Comparison of ENCODE assay signal across 17 cellular contexts in the genomic region with DNA sequence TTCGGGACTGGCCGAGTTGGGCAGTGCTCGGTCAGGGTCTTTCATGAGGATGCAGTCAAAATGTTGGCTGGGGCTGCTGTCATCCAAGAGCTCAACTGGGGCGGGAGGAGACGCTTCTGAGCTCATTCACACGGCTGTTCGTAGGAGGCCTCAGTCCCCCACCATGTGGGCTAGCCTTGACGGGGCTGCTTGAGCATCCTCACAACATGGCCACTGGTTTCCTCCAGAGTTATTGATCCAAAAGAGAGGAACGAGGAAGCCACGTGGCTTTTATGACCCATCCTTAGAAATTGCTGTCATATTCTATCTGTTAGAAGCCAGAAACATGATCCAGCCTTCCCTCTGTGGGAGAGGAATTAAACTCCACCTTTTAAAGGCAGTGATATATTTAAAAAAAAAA.
DNase-seq lines count a peak whose midpoint lies in the region; TF ChIP-seq lines count a peak whose summit lies in the region.
"Had no signal": no experiment of that assay in that cellular context is flagged by ENCODE, and none has a peak within 500 bp of the region (broad histone marks: within the 10 kb centered on the region; RNA-seq: fewer than 3 reads in every experiment).

No MANE protein-coding gene starts in this region.

- H3K4me3 ChIP-seq in CD4-positive, alpha-beta memory T cell (ENCODE audit: low read length in 2 of 2): no peak overlapping the region
- H3K4me3 ChIP-seq in OCI-LY7 (ENCODE audit: low read depth, low read length, poor library complexity, severe bottlenecking) (no peak overlapping the region), transverse colon (no peak overlapping the region)
- H3K4me3 ChIP-seq: GM12878, GM23248 had no signal

- no peaks in the 10 kb centered on the region for H3K27me3 ChIP-seq in CD4-positive, alpha-beta memory T cell (ENCODE audit: insufficient read depth, low read length)
- H3K27me3 ChIP-seq in transverse colon: no peaks in the 10 kb centered on the region

- H3K4me1 ChIP-seq in CD4-positive, alpha-beta memory T cell (ENCODE audit: insufficient read depth, low read length): no peaks in the 10 kb centered on the region
- peaks cover 3% of the 10 kb centered on the region for H3K4me1 ChIP-seq in OCI-LY7 (ENCODE audit: insufficient read depth, low read length, poor library complexity, severe bottlenecking)
- H3K4me1 ChIP-seq in transverse colon: peaks cover 6 to 13% (median 8%) of the 10 kb centered on the region in 4 donors

- no peaks in the 10 kb centered on the region for H3K27me3 Mint-ChIP-seq in CD4-positive, alpha-beta memory T cell

- H3K27ac ChIP-seq in epithelial cell of prostate (peak overlapping the region; percentile 74), OCI-LY7 (ENCODE audit: low read depth, low read length, poor library complexity, severe bottlenecking) (no peak overlapping the region), transverse colon (no peak overlapping the region)
- H3K27ac ChIP-seq in CD4-positive, alpha-beta memory T cell (ENCODE audit: low read depth, low read length): no peak overlapping the region
- H3K27ac ChIP-seq: GM23248 had no signal

- H3K9me3 ChIP-seq in CD4-positive, alpha-beta memory T cell (ENCODE audit: control insufficient read depth in 1 of 2, low read length in 2 of 2): no peaks in the 10 kb centered on the region
- H3K9me3 ChIP-seq in OCI-LY7 (ENCODE audit: low read length): no peaks in the 10 kb centered on the region
- peaks cover 0 to 8% of the 10 kb centered on the region in 2 donors for H3K9me3 ChIP-seq in transverse colon

- no peaks in the 10 kb centered on the region for H3K36me3 ChIP-seq in CD4-positive, alpha-beta memory T cell (ENCODE audit: insufficient read depth, low read length)
- H3K36me3 ChIP-seq in OCI-LY7 (ENCODE audit: insufficient read depth, low read length) (peaks cover 7% of the 10 kb centered on the region; the same call in 1 of the 2 replicates), transverse colon (peaks cover 0 to 15% (median 3%) of the 10 kb centered on the region in 4 donors)

- POLR2A ChIA-PET in CD4-positive, alpha-beta memory T cell (lab: Charles Lee; ENCODE audit: partially characterized antibody): no interaction called here
- POLR2A ChIA-PET in OCI-LY7 (lab: Charles Lee): interaction anchor here (0.6 kb wide), 1 partner anchor 125 kb away, joined by 4 read pairs; no protein-coding TSS in a partner anchor

- no peak overlapping the region for H2AFZ ChIP-seq in OCI-LY7 (ENCODE audit: low read length)
- H2AFZ ChIP-seq: GM23248 had no signal

- TF ChIP-seq CTCF in OCI-LY7 (conservative IDR thresholded peaks at IDR 0.05; ENCODE audit: low read length) (no peak), transverse colon (IDR thresholded peaks at IDR 0.05) (no peak)

- TF ChIP-seq EP300 in Ishikawa (IDR thresholded peaks at IDR 0.05; ENCODE audit: borderline replicate concordance) (no peak), transverse colon (IDR thresholded peaks at IDR 0.05; ENCODE audit: low read depth) (no peak)

- H3K36me3 Mint-ChIP-seq in CD4-positive, alpha-beta memory T cell: peaks cover 0 to 4% of the 10 kb centered on the region in 2 donors
- H3K36me3 Mint-ChIP-seq: CD8-positive, alpha-beta T cell had no signal

- no peak for TF ChIP-seq RAD21 in Ishikawa (IDR thresholded peaks at IDR 0.05; ENCODE audit: low read depth)

- H3K9me2 ChIP-seq in OCI-LY7 (ENCODE audit: insufficient read depth, low read length): no peaks in the 10 kb centered on the region

- no peak for TF ChIP-seq POLR2A in transverse colon (IDR thresholded peaks at IDR 0.05)

- H3K79me2 ChIP-seq in OCI-LY7 (ENCODE audit: insufficient read depth, low read depth, low read length): no peaks in the 10 kb centered on the region

- no TSS peak for BruUV-seq in OCI-LY7 (replicated peaks; lab: Mats Ljungman, UMichigan)

- no peaks in the 10 kb centered on the region for H4K20me1 ChIP-seq in OCI-LY7 (ENCODE audit: insufficient read depth, low read length)

- H3K4me2 ChIP-seq in OCI-LY7 (ENCODE audit: low read length): no peak overlapping the region

- H3K4me1 Mint-ChIP-seq in CD4-positive, alpha-beta memory T cell: no peaks in the 10 kb centered on the region

- no peak overlapping the region for H3K27ac Mint-ChIP-seq in CD4-positive, alpha-beta memory T cell
- H3K27ac Mint-ChIP-seq: CD8-positive, alpha-beta T cell had no signal

- 84 to 100% methylated on average over 1 to 10 of the region's 10 CpGs for WGBS in transverse colon (ENCODE audit: low coverage in 1 of 2), 2 donors

- no peak overlapping the region for H3K4me3 Mint-ChIP-seq in CD4-positive, alpha-beta memory T cell
- H3K4me3 Mint-ChIP-seq: CD8-positive, alpha-beta T cell had no signal

- H3K9me3 Mint-ChIP-seq in CD4-positive, alpha-beta memory T cell: peaks cover 0 to 7% (median 1%) of the 10 kb centered on the region in 8 donors
- H3K9me3 Mint-ChIP-seq: CD8-positive, alpha-beta T cell had no signal

- CTCF ChIA-PET in CD4-positive, alpha-beta memory T cell (lab: Charles Lee; ENCODE audit: partially characterized antibody): interaction anchor here (1.0 kb wide), 1 partner anchor 121 kb away, joined by 4 read pairs; no protein-coding TSS in a partner anchor
- CTCF ChIA-PET in OCI-LY7 (lab: Charles Lee; ENCODE audit: unreplicated experiment): no interaction called here

- in situ Hi-C loops in transverse colon (cut with MboI; ENCODE audit: low pct_ligation_motif_present in 1 of 4, low pct_unique_long_range_greater_than_20kb in 1 of 4, low sequenced_read_pairs in 3 of 4): no loop called here

- DNase-seq in MV-4-11 (lab: John Stamatoyannopoulos, UW) (peak; percentile 2), SW480 (ENCODE audit: low spot score) (peak; percentile 31), epithelial cell of prostate (ENCODE audit: low read depth, low spot score) (no peak), NCI-H69 (lab: John Stamatoyannopoulos, UW) (no peak), OCI-LY7 (ENCODE audit: low spot score) (no peak), transverse colon (no peak)
- no peak for DNase-seq in CD4-positive, alpha-beta memory T cell
- DNase-seq: C1 segment of cervical spinal cord; CD8-positive, alpha-beta T cell; DMS79; EL; GDM1; GM23248; H7; HCEC 1CT had no signal

- intact Hi-C loops in CD4-positive, alpha-beta memory T cell (cut with micrococcal nuclease): no loop called here
- intact Hi-C loops in OCI-LY7 (cut with micrococcal nuclease; ENCODE audit: unreplicated experiment): no loop called here
- intact Hi-C loops in transverse colon (cut with DNase I; ENCODE audit: low total_unique reads): no loop called here

TF ChIP-seq in Ishikawa, 13 proteins besides CTCF, POLR2A, EP300 and RAD21:
- peak; percentile 12; the same call in 1 of the 2 replicates for TF ChIP-seq YY1 (IDR thresholded peaks at IDR 0.05; ENCODE audit: low read depth)
- TF ChIP-seq NFIC (IDR thresholded peaks at IDR 0.05): no peak

Comparison
In these comparisons a context has a peak if more than half of its experiments do, and no peak if none do; other contexts are left out.
1. DNase-seq: peak in MV-4-11 (single experiment) and SW480 (single experiment); none in epithelial cell of prostate (single experiment), CD4-positive, alpha-beta memory T cell (0 of 5), NCI-H69 (single experiment), OCI-LY7 (single experiment) and transverse colon (single experiment).